Comparison of ENCODE assay signal across 21 cellular contexts in the genomic region with DNA sequence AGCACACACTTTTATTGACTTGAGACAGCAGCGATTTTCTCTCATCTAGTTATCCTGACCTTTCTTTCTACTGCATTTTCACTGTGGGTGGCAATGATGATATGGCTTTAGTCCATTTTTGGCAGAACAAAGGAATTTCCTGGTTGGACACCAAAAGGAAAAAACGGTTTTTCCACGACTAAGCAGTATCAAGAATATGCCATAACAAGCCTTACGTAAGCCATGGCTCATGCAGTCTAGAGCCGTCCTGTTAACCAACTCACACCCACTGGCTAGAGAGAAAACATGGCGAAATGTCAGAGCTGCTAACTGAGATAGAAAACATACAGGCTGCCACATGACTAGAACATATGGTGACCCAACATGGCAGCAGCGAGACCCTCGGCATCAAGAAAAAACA.
"Had no signal": no experiment of that assay in that cellular context is flagged by ENCODE, and none has a peak within 500 bp of the region (broad histone marks: within the 10 kb centered on the region; RNA-seq: fewer than 3 reads in every experiment).

No MANE protein-coding gene starts in this region.

- H3K4me2 ChIP-seq: hepatocyte, neural progenitor cell, smooth muscle cell had no signal

- H2AFZ ChIP-seq: hepatocyte, neural progenitor cell had no signal

- H3K27me3 ChIP-seq: esophagus muscularis mucosa, hepatocyte, neural progenitor cell, ovary, right atrium auricular region, sigmoid colon, testis, transverse colon had no signal

- H3K9me3 ChIP-seq: esophagus muscularis mucosa, left ventricle myocardium inferior, lower lobe of right lung, ovary, sigmoid colon, testis, transverse colon had no signal

- H3K79me2 ChIP-seq: hepatocyte had no signal

- H3K36me3 ChIP-seq: esophagus muscularis mucosa, left ventricle myocardium inferior, lower lobe of right lung, neural progenitor cell, ovary, right atrium auricular region, sigmoid colon, transverse colon had no signal

- ATAC-seq: effector memory CD8-positive, alpha-beta T cell; left cardiac atrium; lower lobe of right lung; natural killer cell treated with Interleukin-12 subunit alpha and Interleukin-12 subunit beta and Interleukin-15 and Interleukin-18, amount 100 ng/mL, for 72 hours; stimulated activated memory B cell treated with anti-CD40 and anti-IgM and Interleukin-4, amounts not matched to agents 10 μg/mL and 1 μg/mL and 100 μg/mL, for 72 hours had no signal

- DNase-seq: effector memory CD8-positive, alpha-beta T cell; foreskin melanocyte; head of caudate nucleus; kidney; left cardiac atrium; left ventricle myocardium inferior; lower lobe of right lung; nucleus accumbens; ovary; sigmoid colon; stimulated activated CD4-positive, alpha-beta T cell treated with anti-CD3 and anti-CD28 coated beads, Interleukin-2, amount 100 ng/mL, for 48 hours; testis; transverse colon had no signal

- H3K9ac ChIP-seq: neural progenitor cell had no signal

- H3K4me3 ChIP-seq: esophagus muscularis mucosa, hepatocyte, left ventricle myocardium inferior, lower lobe of right lung, neural progenitor cell, ovary, right atrium auricular region, sigmoid colon, smooth muscle cell, testis, transverse colon had no signal

- H3K4me1 ChIP-seq: esophagus muscularis mucosa, left ventricle myocardium inferior, lower lobe of right lung, neural progenitor cell, right atrium auricular region, sigmoid colon, testis, transverse colon had no signal

- H3K27ac ChIP-seq: epithelial cell of prostate, esophagus muscularis mucosa, hepatocyte, left ventricle myocardium inferior, lower lobe of right lung, neural progenitor cell, ovary, right atrium auricular region, sigmoid colon, testis, transverse colon had no signal
